In the genomic region with DNA sequence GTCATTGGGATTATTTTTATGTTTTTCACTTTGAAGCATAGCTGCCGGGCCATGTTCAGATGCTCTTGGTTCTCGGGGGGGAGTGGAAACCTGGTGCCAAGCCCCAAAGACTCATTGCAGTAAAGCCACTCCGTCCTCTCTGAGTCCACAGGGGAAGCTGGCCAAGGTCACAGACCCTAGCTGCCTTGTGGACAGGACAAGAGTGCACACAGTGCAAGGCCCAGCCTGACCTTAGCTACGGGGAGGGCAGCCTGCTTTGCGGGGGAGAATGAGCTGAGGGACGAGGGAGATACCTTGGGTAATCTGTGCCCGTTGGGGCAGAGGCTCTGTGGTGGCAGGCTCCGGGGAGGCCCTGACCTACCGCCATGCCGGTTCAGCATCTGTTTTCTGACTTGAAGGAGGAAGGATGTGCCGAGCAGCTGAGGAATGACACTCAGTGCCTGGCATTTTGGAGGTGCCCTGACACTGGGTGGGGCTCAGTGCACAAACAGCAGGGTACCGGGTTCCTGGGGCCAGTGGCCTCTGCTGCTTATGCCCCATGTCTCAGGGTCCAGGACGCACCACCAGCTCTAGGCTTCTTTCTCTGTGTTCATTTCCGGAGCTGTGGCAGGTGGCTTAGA, we compare ENCODE assay signal across 12 cellular contexts.
A peak's percentile ranks its signal among the peaks of the same experiment; 100 is the strongest.
DNase-seq lines count a peak whose midpoint lies in the region; ATAC-seq and TF ChIP-seq lines count a peak whose summit lies in the region.
"Had no signal": no experiment of that assay in that cellular context is flagged by ENCODE, and none has a peak within 500 bp of the region (broad histone marks: within the 10 kb centered on the region; RNA-seq: fewer than 3 reads in every experiment).

No MANE protein-coding gene starts in this region.

- H3K27ac ChIP-seq in naive thymus-derived CD4-positive, alpha-beta T cell (ENCODE audit: low read depth, low read length), result no peak overlapping the region
- H3K27ac ChIP-seq in colonic mucosa, result no peak overlapping the region
- H3K27ac ChIP-seq: SK-N-MC had no signal

- POLR2A ChIA-PET in naive thymus-derived CD4-positive, alpha-beta T cell (lab: Charles Lee), result no interaction called here

- CTCF ChIA-PET in activated naive CD4-positive, alpha-beta T cell treated with anti-CD3 and anti-CD28 coated beads for 36 hours (lab: Charles Lee), result no interaction called here
- CTCF ChIA-PET in naive thymus-derived CD4-positive, alpha-beta T cell (lab: Charles Lee), result no interaction called here

- H3K9me3 ChIP-seq in naive thymus-derived CD4-positive, alpha-beta T cell (ENCODE audit: control insufficient read depth in 2 of 3, low read length in 3 of 3), result no peaks in the 10 kb centered on the region
- no peaks in the 10 kb centered on the region for H3K9me3 ChIP-seq in colonic mucosa

- H3K4me3 Mint-ChIP-seq in activated naive CD4-positive, alpha-beta T cell treated with anti-CD3 and anti-CD28 coated beads, Interleukin-2, amount 50 U/mL, for 24 hours, result no peak overlapping the region
- H3K4me3 Mint-ChIP-seq in activated naive CD4-positive, alpha-beta T cell treated with anti-CD3 and anti-CD28 coated beads for 36 hours, result no peak overlapping the region
- peak overlapping the region in 1 of 2 donors; percentile 29 for H3K4me3 Mint-ChIP-seq in effector memory CD8-positive, alpha-beta T cell
- peak overlapping the region in 2 of 10 donors; percentile 16 to 32 for H3K4me3 Mint-ChIP-seq in naive thymus-derived CD4-positive, alpha-beta T cell
- H3K4me3 Mint-ChIP-seq in type B pancreatic cell, result no peak overlapping the region

- H3K9ac ChIP-seq in colonic mucosa (ENCODE audit: low read depth in 2 of 2, low read length in 2 of 2), result no peak overlapping the region

- H3K4me3 ChIP-seq in naive thymus-derived CD4-positive, alpha-beta T cell (ENCODE audit: low read length), result no peak overlapping the region
- H3K4me3 ChIP-seq in colonic mucosa, result no peak overlapping the region
- H3K4me3 ChIP-seq: SK-N-MC had no signal

- no peak for ATAC-seq in effector memory CD8-positive, alpha-beta T cell (replicated peaks)
- ATAC-seq in naive thymus-derived CD4-positive, alpha-beta T cell, result no peak

- H3K4me1 Mint-ChIP-seq in activated naive CD4-positive, alpha-beta T cell treated with anti-CD3 and anti-CD28 coated beads, Interleukin-2, amount 50 U/mL, for 24 hours, result peaks cover 46% of the 10 kb centered on the region
- H3K4me1 Mint-ChIP-seq in activated naive CD4-positive, alpha-beta T cell treated with anti-CD3 and anti-CD28 coated beads for 36 hours (ENCODE audit: low read depth), result peaks cover 32% of the 10 kb centered on the region
- H3K4me1 Mint-ChIP-seq in effector memory CD8-positive, alpha-beta T cell (ENCODE audit: low read depth in 2 of 2), result peaks cover 36 to 50% of the 10 kb centered on the region in 2 donors
- H3K4me1 Mint-ChIP-seq in naive thymus-derived CD4-positive, alpha-beta T cell, result peaks cover 25 to 49% (median 40%) of the 10 kb centered on the region in 7 donors
- H3K4me1 Mint-ChIP-seq in type B pancreatic cell (ENCODE audit: unreplicated experiment), result peaks cover 43% of the 10 kb centered on the region

- peaks cover 4% of the 10 kb centered on the region for H3K36me3 Mint-ChIP-seq in activated naive CD4-positive, alpha-beta T cell treated with anti-CD3 and anti-CD28 coated beads, Interleukin-2, amount 50 U/mL, for 24 hours
- peaks cover 9% of the 10 kb centered on the region for H3K36me3 Mint-ChIP-seq in activated naive CD4-positive, alpha-beta T cell treated with anti-CD3 and anti-CD28 coated beads for 36 hours (ENCODE audit: low read depth)
- peaks cover 17% of the 10 kb centered on the region for H3K36me3 Mint-ChIP-seq in effector memory CD8-positive, alpha-beta T cell (ENCODE audit: insufficient read depth)
- H3K36me3 Mint-ChIP-seq in naive thymus-derived CD4-positive, alpha-beta T cell, result peaks cover 0 to 17% (median 6%) of the 10 kb centered on the region in 5 donors
- H3K36me3 Mint-ChIP-seq in type B pancreatic cell, result peaks cover 7% of the 10 kb centered on the region

- no peaks in the 10 kb centered on the region for H3K27me3 ChIP-seq in naive thymus-derived CD4-positive, alpha-beta T cell (ENCODE audit: control insufficient read depth in 2 of 2, insufficient read depth in 2 of 2, low read length in 2 of 2)
- no peaks in the 10 kb centered on the region for H3K27me3 ChIP-seq in colonic mucosa

- H3K27ac Mint-ChIP-seq in activated naive CD4-positive, alpha-beta T cell treated with anti-CD3 and anti-CD28 coated beads, Interleukin-2, amount 50 U/mL, for 24 hours, result peak overlapping the region; percentile 41
- no peak overlapping the region for H3K27ac Mint-ChIP-seq in activated naive CD4-positive, alpha-beta T cell treated with anti-CD3 and anti-CD28 coated beads for 36 hours
- H3K27ac Mint-ChIP-seq in effector memory CD8-positive, alpha-beta T cell, result peak overlapping the region; percentile 32 to 84
- H3K27ac Mint-ChIP-seq in naive thymus-derived CD4-positive, alpha-beta T cell, result peak overlapping the region in 8 of 9 donors; percentile 11 to 89 (median 66)
- H3K27ac Mint-ChIP-seq in type B pancreatic cell, result peak overlapping the region; percentile 27

- TF ChIP-seq CTCF in type B pancreatic cell (conservative IDR thresholded peaks at IDR 0.05) (no peak), colonic mucosa (IDR thresholded peaks at IDR 0.05) (no peak)

- peaks cover 25 to 27% of the 10 kb centered on the region in 2 donors for H3K4me1 ChIP-seq in naive thymus-derived CD4-positive, alpha-beta T cell (ENCODE audit: control insufficient read depth in 2 of 2, insufficient read depth in 2 of 2, low read length in 2 of 2)
- H3K4me1 ChIP-seq in colonic mucosa, result peaks cover 27% of the 10 kb centered on the region

- intact Hi-C loops in activated naive CD4-positive, alpha-beta T cell treated with anti-CD3 and anti-CD28 coated beads for 36 hours (cut with micrococcal nuclease), result no loop called here
- intact Hi-C loops in naive thymus-derived CD4-positive, alpha-beta T cell (cut with micrococcal nuclease), result no loop called here
- intact Hi-C loops in colonic mucosa (cut with DNase I), result no loop called here

- no peak for DNase-seq in activated naive CD4-positive, alpha-beta T cell treated with anti-CD3 and anti-CD28 coated beads for 36 hours
- no peak for DNase-seq in effector memory CD8-positive, alpha-beta T cell
- DNase-seq in naive thymus-derived CD4-positive, alpha-beta T cell, result no peak
- DNase-seq in type B pancreatic cell (ENCODE audit: extremely low spot score, unreplicated experiment), result no peak
- DNase-seq in HPDE6-E6E7 (ENCODE audit: extremely low spot score), result no peak
- no peak for DNase-seq in colonic mucosa
- no peak for DNase-seq in A172 (ENCODE audit: low spot score)
- DNase-seq: NCI-H1092 treated with DMSO at 0.1 percent for 48 hours; NCI-H524; stimulated activated CD4-positive, alpha-beta T cell treated with anti-CD3 and anti-CD28 coated beads, Interleukin-15, amount 100 ng/mL, for 24 hours had no signal

- peaks cover 0 to 13% (median 0%) of the 10 kb centered on the region in 3 experiments for H3K36me3 ChIP-seq in naive thymus-derived CD4-positive, alpha-beta T cell (ENCODE audit: control insufficient read depth in 2 of 3, insufficient read depth in 3 of 3, low read length in 3 of 3)
- H3K36me3 ChIP-seq in colonic mucosa, result no peaks in the 10 kb centered on the region

- no peaks in the 10 kb centered on the region for H3K27me3 Mint-ChIP-seq in activated naive CD4-positive, alpha-beta T cell treated with anti-CD3 and anti-CD28 coated beads, Interleukin-2, amount 50 U/mL, for 24 hours
- no peaks in the 10 kb centered on the region for H3K27me3 Mint-ChIP-seq in activated naive CD4-positive, alpha-beta T cell treated with anti-CD3 and anti-CD28 coated beads for 36 hours (ENCODE audit: low read depth)
- H3K27me3 Mint-ChIP-seq in effector memory CD8-positive, alpha-beta T cell, result no peaks in the 10 kb centered on the region
- H3K27me3 Mint-ChIP-seq in naive thymus-derived CD4-positive, alpha-beta T cell, result no peaks in the 10 kb centered on the region
- no peaks in the 10 kb centered on the region for H3K27me3 Mint-ChIP-seq in type B pancreatic cell

- no peaks in the 10 kb centered on the region for H3K9me3 Mint-ChIP-seq in activated naive CD4-positive, alpha-beta T cell treated with anti-CD3 and anti-CD28 coated beads, Interleukin-2, amount 50 U/mL, for 24 hours
- no peaks in the 10 kb centered on the region for H3K9me3 Mint-ChIP-seq in activated naive CD4-positive, alpha-beta T cell treated with anti-CD3 and anti-CD28 coated beads for 36 hours
- no peaks in the 10 kb centered on the region for H3K9me3 Mint-ChIP-seq in effector memory CD8-positive, alpha-beta T cell
- no peaks in the 10 kb centered on the region for H3K9me3 Mint-ChIP-seq in naive thymus-derived CD4-positive, alpha-beta T cell
- no peaks in the 10 kb centered on the region for H3K9me3 Mint-ChIP-seq in type B pancreatic cell
